ENCODE assay signal across 1 cellular context in the genomic region with DNA sequence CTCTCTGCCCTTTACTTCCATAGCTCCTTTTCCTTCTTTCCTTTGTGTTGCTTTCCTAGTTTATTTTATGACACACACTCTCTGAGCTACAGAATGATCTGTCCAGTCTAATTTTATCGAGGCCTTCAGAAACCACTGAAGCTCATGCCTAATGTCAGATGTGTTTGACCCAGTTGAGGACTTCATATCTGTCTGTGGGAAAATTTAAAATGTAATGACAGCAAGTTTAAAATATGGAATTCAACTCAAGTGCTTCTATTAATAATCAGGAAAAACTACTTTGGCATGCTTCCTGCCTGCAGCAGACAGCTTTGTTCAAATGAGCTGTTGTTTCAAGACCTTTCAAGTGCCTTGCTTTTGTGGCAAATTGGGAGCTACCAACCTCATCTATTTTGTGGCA.
TF ChIP-seq lines count a peak whose summit lies in the region.

No MANE protein-coding gene starts in this region.

TF ChIP-seq in HEK293, 187 proteins besides CTCF, POLR2A, EP300 and RAD21 (continued from another document):
- TF ChIP-seq ZNF639 (tag by site-specific recombination; IDR thresholded peaks at IDR 0.05) (no peak), ZNF677 (tag by site-specific recombination; IDR thresholded peaks at IDR 0.05) (no peak), ZNF121 (tag by site-specific recombination; IDR thresholded peaks at IDR 0.05) (no peak), ZXDB (tag by site-specific recombination; IDR thresholded peaks at IDR 0.05) (no peak), SP3 (tag by site-specific recombination; IDR thresholded peaks at IDR 0.05) (no peak)
- TF ChIP-seq, protein P1, sequence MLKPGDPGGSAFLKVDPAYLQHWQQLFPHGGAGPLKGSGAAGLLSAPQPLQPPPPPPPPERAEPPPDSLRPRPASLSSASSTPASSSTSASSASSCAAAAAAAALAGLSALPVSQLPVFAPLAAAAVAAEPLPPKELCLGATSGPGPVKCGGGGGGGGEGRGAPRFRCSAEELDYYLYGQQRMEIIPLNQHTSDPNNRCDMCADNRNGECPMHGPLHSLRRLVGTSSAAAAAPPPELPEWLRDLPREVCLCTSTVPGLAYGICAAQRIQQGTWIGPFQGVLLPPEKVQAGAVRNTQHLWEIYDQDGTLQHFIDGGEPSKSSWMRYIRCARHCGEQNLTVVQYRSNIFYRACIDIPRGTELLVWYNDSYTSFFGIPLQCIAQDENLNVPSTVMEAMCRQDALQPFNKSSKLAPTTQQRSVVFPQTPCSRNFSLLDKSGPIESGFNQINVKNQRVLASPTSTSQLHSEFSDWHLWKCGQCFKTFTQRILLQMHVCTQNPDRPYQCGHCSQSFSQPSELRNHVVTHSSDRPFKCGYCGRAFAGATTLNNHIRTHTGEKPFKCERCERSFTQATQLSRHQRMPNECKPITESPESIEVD (tag by site-specific recombination; IDR thresholded peaks at IDR 0.05): no peak
